ENCODE assay signal across 8 cellular contexts in genomic region chr5:159826351-159827222, GRCh38.
A peak's percentile ranks its signal among the peaks of the same experiment; 100 is the strongest.
DNase-seq lines count a peak whose midpoint lies in the region; ATAC-seq and TF ChIP-seq lines count a peak whose summit lies in the region.

No MANE protein-coding gene starts in this region.

- no peaks in the 10 kb centered on the region for H3K36me3 ChIP-seq in breast epithelium
- no peaks in the 10 kb centered on the region for H3K36me3 ChIP-seq in RWPE2 (ENCODE audit: low read depth)

- no peak for TF ChIP-seq POLR2A in breast epithelium (IDR thresholded peaks at IDR 0.05)

- peaks cover 35% of the 10 kb centered on the region for H3K4me1 Mint-ChIP-seq in MCF 10A (ENCODE audit: insufficient read depth, unreplicated experiment)
- no peaks in the 10 kb centered on the region for H3K4me1 Mint-ChIP-seq in effector memory CD8-positive, alpha-beta T cell (ENCODE audit: low read depth in 2 of 2)

- no peaks in the 10 kb centered on the region for H3K9me3 Mint-ChIP-seq in MCF 10A (ENCODE audit: unreplicated experiment)
- H3K9me3 Mint-ChIP-seq in effector memory CD8-positive, alpha-beta T cell: peaks cover 0 to 2% of the 10 kb centered on the region in 2 donors

- peaks cover 6% of the 10 kb centered on the region for H3K36me3 Mint-ChIP-seq in MCF 10A (ENCODE audit: insufficient read depth, unreplicated experiment)
- no peaks in the 10 kb centered on the region for H3K36me3 Mint-ChIP-seq in effector memory CD8-positive, alpha-beta T cell (ENCODE audit: insufficient read depth)

- CTCF ChIA-PET in MCF 10A (lab: Yijun Ruan, JAX): interaction anchor here (0.6 to 0.9 kb wide), 4 partner anchors 10 to 632 kb away, joined by 3 to 4 read pairs (median 3); no protein-coding TSS in a partner anchor

- H3K27ac Mint-ChIP-seq in MCF 10A (ENCODE audit: low read depth, unreplicated experiment): peak overlapping the region; percentile 70
- H3K27ac Mint-ChIP-seq in effector memory CD8-positive, alpha-beta T cell: peak overlapping the region in 1 of 2 donors; percentile 13

- DNase-seq in MCF 10A (ENCODE audit: unreplicated experiment) (peak; percentile 98), breast epithelium (ENCODE audit: low spot score in 2 of 2) (no peak), RWPE2 (ENCODE audit: low spot score) (peak; percentile 87), islet precursor cell (peak; percentile 90), NCI-H524 treated with DMSO at 0.1 percent for 48 hours (lab: John Stamatoyannopoulos, UW) (no peak), T1000 (lab: John Stamatoyannopoulos, UW) (no peak)
- no peak for DNase-seq in effector memory CD8-positive, alpha-beta T cell

- TF ChIP-seq CTCF in MCF 10A (IDR thresholded peaks at IDR 0.05; ENCODE audit: unreplicated experiment) (no peak), breast epithelium (IDR thresholded peaks at IDR 0.05) (no peak), RWPE2 (IDR thresholded peaks at IDR 0.05; ENCODE audit: poor library complexity, severe bottlenecking) (no peak)

- H3K4me3 Mint-ChIP-seq in MCF 10A (ENCODE audit: unreplicated experiment): peak overlapping the region; percentile 5
- no peak overlapping the region for H3K4me3 Mint-ChIP-seq in effector memory CD8-positive, alpha-beta T cell

- BruUV-seq in MCF 10A (replicated peaks; lab: Mats Ljungman, UMichigan): no TSS peak

- H3K27me3 Mint-ChIP-seq in MCF 10A (ENCODE audit: insufficient read depth, unreplicated experiment): no peaks in the 10 kb centered on the region
- peaks cover 33% of the 10 kb centered on the region in 2 donors for H3K27me3 Mint-ChIP-seq in effector memory CD8-positive, alpha-beta T cell

- H3K27me3 ChIP-seq in breast epithelium (no peaks in the 10 kb centered on the region), RWPE2 (ENCODE audit: insufficient read depth, poor library complexity, severe bottlenecking) (no peaks in the 10 kb centered on the region)

- H3K4me3 ChIP-seq in breast epithelium (no peak overlapping the region), RWPE2 (ENCODE audit: severe bottlenecking) (no peak overlapping the region)

- H3K9me3 ChIP-seq in breast epithelium (no peaks in the 10 kb centered on the region), RWPE2 (ENCODE audit: severe bottlenecking) (no peaks in the 10 kb centered on the region)

- H3K27ac ChIP-seq in breast epithelium: no peak overlapping the region
- H3K27ac ChIP-seq in RWPE2 (ENCODE audit: poor library complexity, severe bottlenecking): peak overlapping the region; percentile 41

- intact Hi-C loops in MCF 10A (cut with micrococcal nuclease) (loop anchor here (2.0 to 5.0 kb wide), 3 partner anchors 24 to 81 kb away; no protein-coding TSS in a partner anchor), breast epithelium (cut with DNase I; ENCODE audit: low total_unique reads) (no loop called here)

- ATAC-seq in HG03045 (IDR thresholded peaks at IDR 0.05; ENCODE audit: unreplicated experiment) (peak; percentile 78), RWPE2 (ENCODE audit: low read depth) (peak; percentile 95)
- ATAC-seq in effector memory CD8-positive, alpha-beta T cell (replicated peaks): no peak

- POLR2A ChIA-PET in MCF 10A (lab: Yijun Ruan, JAX): interaction anchor here (0.7 to 2.6 kb wide), 4 partner anchors 9 to 105 kb away, joined by 3 to 9 read pairs (median 4); no protein-coding TSS in a partner anchor

- H3K4me1 ChIP-seq in breast epithelium: no peaks in the 10 kb centered on the region
- H3K4me1 ChIP-seq in RWPE2 (ENCODE audit: insufficient read depth, poor library complexity, severe bottlenecking): peaks cover 27% of the 10 kb centered on the region

Comparison
In these comparisons a context has a peak if more than half of its experiments do, and no peak if none do; other contexts are left out.
1. DNase-seq: peak in MCF 10A (single experiment), RWPE2 (single experiment) and islet precursor cell (single experiment); none in breast epithelium (0 of 2), NCI-H524 treated with DMSO at 0.1 percent for 48 hours (single experiment), effector memory CD8-positive, alpha-beta T cell (0 of 3) and T1000 (single experiment).